1 cellular context compared by ENCODE assay signal in the genomic region with DNA sequence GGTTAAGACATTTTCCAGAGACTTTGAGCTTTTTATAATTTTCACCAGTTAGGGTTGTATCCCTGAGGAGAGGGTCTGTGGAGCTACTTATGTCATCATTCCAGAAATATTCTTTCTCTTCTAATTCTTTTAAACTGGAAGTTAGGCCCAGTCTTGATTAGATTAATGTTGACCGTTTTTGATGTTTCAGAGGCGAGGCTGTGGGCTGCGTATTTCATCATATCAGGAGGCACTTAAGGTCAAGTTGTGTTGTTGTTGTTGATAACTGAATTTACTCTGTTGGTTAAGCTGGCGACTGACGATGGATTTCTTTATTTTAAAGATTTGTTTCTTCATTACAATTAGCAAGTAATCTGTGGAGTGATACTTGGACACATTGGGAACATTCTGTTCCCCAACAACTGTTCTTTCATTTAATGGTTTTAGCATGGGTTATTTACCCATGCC.
TF ChIP-seq lines count a peak whose summit lies in the region.

No MANE protein-coding gene starts in this region.

TF ChIP-seq in K562, 482 proteins besides CTCF, POLR2A, EP300 and RAD21 (continued from another document and continues in another):
- TF ChIP-seq, protein P1, sequence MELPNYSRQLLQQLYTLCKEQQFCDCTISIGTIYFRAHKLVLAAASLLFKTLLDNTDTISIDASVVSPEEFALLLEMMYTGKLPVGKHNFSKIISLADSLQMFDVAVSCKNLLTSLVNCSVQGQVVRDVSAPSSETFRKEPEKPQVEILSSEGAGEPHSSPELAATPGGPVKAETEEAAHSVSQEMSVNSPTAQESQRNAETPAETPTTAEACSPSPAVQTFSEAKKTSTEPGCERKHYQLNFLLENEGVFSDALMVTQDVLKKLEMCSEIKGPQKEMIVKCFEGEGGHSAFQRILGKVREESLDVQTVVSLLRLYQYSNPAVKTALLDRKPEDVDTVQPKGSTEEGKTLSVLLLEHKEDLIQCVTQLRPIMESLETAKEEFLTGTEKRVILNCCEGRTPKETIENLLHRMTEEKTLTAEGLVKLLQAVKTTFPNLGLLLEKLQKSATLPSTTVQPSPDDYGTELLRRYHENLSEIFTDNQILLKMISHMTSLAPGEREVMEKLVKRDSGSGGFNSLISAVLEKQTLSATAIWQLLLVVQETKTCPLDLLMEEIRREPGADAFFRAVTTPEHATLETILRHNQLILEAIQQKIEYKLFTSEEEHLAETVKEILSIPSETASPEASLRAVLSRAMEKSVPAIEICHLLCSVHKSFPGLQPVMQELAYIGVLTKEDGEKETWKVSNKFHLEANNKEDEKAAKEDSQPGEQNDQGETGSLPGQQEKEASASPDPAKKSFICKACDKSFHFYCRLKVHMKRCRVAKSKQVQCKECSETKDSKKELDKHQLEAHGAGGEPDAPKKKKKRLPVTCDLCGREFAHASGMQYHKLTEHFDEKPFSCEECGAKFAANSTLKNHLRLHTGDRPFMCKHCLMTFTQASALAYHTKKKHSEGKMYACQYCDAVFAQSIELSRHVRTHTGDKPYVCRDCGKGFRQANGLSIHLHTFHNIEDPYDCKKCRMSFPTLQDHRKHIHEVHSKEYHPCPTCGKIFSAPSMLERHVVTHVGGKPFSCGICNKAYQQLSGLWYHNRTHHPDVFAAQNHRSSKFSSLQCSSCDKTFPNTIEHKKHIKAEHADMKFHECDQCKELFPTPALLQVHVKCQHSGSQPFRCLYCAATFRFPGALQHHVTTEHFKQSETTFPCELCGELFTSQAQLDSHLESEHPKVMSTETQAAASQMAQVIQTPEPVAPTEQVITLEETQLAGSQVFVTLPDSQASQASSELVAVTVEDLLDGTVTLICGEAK (IDR thresholded peaks at IDR 0.05) = no peak
- TF ChIP-seq, protein P1 (CRISPR knock-in tag; IDR thresholded peaks at IDR 0.05) = no peak
- TF ChIP-seq, protein P2, sequence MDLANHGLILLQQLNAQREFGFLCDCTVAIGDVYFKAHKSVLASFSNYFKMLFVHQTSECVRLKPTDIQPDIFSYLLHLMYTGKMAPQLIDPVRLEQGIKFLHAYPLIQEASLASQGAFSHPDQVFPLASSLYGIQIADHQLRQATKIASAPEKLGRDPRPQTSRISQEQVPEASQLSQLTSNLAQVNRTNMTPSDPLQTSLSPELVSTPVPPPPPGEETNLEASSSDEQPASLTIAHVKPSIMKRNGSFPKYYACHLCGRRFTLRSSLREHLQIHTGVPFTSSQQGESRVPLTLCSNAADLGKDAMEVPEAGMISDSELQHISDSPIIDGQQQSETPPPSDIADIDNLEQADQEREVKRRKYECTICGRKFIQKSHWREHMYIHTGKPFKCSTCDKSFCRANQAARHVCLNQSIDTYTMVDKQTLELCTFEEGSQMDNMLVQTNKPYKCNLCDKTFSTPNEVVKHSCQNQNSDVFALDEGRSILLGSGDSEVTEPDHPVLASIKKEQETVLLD (IDR thresholded peaks at IDR 0.05) = no peak
- TF ChIP-seq, protein P3, sequence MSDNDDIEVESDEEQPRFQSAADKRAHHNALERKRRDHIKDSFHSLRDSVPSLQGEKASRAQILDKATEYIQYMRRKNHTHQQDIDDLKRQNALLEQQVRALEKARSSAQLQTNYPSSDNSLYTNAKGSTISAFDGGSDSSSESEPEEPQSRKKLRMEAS (CRISPR knock-in tag; IDR thresholded peaks at IDR 0.05) = no peak
- TF ChIP-seq, protein P4, sequence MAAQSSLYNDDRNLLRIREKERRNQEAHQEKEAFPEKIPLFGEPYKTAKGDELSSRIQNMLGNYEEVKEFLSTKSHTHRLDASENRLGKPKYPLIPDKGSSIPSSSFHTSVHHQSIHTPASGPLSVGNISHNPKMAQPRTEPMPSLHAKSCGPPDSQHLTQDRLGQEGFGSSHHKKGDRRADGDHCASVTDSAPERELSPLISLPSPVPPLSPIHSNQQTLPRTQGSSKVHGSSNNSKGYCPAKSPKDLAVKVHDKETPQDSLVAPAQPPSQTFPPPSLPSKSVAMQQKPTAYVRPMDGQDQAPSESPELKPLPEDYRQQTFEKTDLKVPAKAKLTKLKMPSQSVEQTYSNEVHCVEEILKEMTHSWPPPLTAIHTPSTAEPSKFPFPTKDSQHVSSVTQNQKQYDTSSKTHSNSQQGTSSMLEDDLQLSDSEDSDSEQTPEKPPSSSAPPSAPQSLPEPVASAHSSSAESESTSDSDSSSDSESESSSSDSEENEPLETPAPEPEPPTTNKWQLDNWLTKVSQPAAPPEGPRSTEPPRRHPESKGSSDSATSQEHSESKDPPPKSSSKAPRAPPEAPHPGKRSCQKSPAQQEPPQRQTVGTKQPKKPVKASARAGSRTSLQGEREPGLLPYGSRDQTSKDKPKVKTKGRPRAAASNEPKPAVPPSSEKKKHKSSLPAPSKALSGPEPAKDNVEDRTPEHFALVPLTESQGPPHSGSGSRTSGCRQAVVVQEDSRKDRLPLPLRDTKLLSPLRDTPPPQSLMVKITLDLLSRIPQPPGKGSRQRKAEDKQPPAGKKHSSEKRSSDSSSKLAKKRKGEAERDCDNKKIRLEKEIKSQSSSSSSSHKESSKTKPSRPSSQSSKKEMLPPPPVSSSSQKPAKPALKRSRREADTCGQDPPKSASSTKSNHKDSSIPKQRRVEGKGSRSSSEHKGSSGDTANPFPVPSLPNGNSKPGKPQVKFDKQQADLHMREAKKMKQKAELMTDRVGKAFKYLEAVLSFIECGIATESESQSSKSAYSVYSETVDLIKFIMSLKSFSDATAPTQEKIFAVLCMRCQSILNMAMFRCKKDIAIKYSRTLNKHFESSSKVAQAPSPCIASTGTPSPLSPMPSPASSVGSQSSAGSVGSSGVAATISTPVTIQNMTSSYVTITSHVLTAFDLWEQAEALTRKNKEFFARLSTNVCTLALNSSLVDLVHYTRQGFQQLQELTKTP (IDR thresholded peaks at IDR 0.05; ENCODE audit: low read depth in 1 of 2, partially characterized antibody in 2 of 2) = no peak
- TF ChIP-seq SAFB2 (IDR thresholded peaks at IDR 0.05; ENCODE audit: borderline replicate concordance, low read depth, low read length, severe bottlenecking) = no peak
- TF ChIP-seq RAD51 (IDR thresholded peaks at IDR 0.05; ENCODE audit: borderline replicate concordance, low read depth) = no peak
- no peak for TF ChIP-seq NFIC (IDR thresholded peaks at IDR 0.05)
- no peak for TF ChIP-seq ZNF445 (CRISPR knock-in tag; IDR thresholded peaks at IDR 0.05; ENCODE audit: low read depth)
- TF ChIP-seq ZNF41 (CRISPR knock-in tag; conservative IDR thresholded peaks at IDR 0.05) = no peak
- TF ChIP-seq BACH1 (tag; IDR thresholded peaks at IDR 0.05) = 0 out of 2 replicates have a peak, but pooled peaks have one; percentile 48
- TF ChIP-seq MXI1 (IDR thresholded peaks at IDR 0.05; ENCODE audit: low read depth, low read length) = no peak
- no peak for TF ChIP-seq YBX1 (IDR thresholded peaks at IDR 0.05)
- TF ChIP-seq, protein P5, sequence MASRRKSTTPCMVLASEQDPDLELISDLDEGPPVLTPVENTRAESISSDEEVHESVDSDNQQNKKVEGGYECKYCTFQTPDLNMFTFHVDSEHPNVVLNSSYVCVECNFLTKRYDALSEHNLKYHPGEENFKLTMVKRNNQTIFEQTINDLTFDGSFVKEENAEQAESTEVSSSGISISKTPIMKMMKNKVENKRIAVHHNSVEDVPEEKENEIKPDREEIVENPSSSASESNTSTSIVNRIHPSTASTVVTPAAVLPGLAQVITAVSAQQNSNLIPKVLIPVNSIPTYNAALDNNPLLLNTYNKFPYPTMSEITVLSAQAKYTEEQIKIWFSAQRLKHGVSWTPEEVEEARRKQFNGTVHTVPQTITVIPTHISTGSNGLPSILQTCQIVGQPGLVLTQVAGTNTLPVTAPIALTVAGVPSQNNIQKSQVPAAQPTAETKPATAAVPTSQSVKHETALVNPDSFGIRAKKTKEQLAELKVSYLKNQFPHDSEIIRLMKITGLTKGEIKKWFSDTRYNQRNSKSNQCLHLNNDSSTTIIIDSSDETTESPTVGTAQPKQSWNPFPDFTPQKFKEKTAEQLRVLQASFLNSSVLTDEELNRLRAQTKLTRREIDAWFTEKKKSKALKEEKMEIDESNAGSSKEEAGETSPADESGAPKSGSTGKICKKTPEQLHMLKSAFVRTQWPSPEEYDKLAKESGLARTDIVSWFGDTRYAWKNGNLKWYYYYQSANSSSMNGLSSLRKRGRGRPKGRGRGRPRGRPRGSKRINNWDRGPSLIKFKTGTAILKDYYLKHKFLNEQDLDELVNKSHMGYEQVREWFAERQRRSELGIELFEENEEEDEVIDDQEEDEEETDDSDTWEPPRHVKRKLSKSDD (conservative IDR thresholded peaks at IDR 0.05; ENCODE audit: low read length) = no peak
- TF ChIP-seq SPI1 (IDR thresholded peaks at IDR 0.05; ENCODE audit: borderline replicate concordance, low read depth, low read length) = no peak
- TF ChIP-seq ZNF143 (CRISPR knock-in tag; IDR thresholded peaks at IDR 0.05) = no peak
- TF ChIP-seq, protein P6, sequence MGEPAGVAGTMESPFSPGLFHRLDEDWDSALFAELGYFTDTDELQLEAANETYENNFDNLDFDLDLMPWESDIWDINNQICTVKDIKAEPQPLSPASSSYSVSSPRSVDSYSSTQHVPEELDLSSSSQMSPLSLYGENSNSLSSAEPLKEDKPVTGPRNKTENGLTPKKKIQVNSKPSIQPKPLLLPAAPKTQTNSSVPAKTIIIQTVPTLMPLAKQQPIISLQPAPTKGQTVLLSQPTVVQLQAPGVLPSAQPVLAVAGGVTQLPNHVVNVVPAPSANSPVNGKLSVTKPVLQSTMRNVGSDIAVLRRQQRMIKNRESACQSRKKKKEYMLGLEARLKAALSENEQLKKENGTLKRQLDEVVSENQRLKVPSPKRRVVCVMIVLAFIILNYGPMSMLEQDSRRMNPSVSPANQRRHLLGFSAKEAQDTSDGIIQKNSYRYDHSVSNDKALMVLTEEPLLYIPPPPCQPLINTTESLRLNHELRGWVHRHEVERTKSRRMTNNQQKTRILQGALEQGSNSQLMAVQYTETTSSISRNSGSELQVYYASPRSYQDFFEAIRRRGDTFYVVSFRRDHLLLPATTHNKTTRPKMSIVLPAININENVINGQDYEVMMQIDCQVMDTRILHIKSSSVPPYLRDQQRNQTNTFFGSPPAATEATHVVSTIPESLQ (CRISPR knock-in tag; IDR thresholded peaks at IDR 0.05) = no peak
- no peak for TF ChIP-seq GABPB1 (CRISPR knock-in tag; IDR thresholded peaks at IDR 0.05)
- no peak for TF ChIP-seq MEF2A (IDR thresholded peaks at IDR 0.05; ENCODE audit: control insufficient read depth, low read depth, low read length)
- no peak for TF ChIP-seq TAF7 (tag; IDR thresholded peaks at IDR 0.05)
- TF ChIP-seq ZFP30 (CRISPR knock-in tag; IDR thresholded peaks at IDR 0.05; ENCODE audit: borderline replicate concordance) = no peak
- TF ChIP-seq ZFX (CRISPR knock-in tag; IDR thresholded peaks at IDR 0.05) = peak; percentile 56; the same call in 1 of the 2 replicates
- TF ChIP-seq NONO (IDR thresholded peaks at IDR 0.05; ENCODE audit: low read depth in 2 of 2, low read length in 1 of 2) = no peak
- TF ChIP-seq MYNN (IDR thresholded peaks at IDR 0.05) = no peak
- no peak for TF ChIP-seq MYNN (CRISPR knock-in tag; IDR thresholded peaks at IDR 0.05)
